11 cellular contexts compared by ENCODE assay signal in the genomic region with DNA sequence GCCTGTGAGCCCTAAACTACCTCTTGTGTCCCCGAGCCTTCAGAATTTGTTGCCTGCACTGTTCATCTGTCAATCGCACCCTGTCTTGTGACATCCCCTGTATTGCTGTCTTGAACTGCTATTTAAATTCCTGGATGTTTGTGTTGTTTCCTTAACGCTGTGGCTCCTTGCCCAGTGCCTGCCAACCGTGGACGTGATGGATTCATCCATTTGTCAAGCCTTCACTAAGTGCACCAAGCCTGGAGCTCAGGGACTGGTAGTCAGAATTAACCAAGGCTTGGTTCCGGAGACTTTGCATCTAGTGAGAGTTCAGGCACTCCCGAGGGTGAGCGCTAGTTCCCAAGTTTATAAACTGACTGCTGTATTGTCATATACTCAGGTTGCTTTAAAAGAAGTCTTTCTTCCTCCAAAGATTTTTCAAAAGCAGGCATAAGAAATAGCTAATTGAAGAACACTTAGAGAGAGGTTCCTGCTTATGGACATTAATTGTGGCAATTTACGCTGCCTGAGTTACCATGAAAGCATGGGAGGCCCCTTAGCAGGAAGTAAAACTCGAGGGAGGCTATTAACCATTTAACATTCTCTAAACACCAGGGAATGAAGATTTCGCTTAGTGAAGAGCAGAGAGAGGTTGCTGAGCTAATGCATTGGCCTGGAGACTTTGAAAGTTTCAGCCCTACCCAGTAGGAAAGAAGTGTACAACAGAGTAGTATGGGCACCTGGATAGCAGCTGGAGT. TPM values are rescaled to one million over a fixed set of nuclear protein-coding genes. Genes with fewer than 3 reads are reported as not detected.
DNase-seq lines count a peak whose midpoint lies in the region; ATAC-seq and TF ChIP-seq lines count a peak whose summit lies in the region.
"Had no signal": no experiment of that assay in that cellular context is flagged by ENCODE, and none has a peak within 500 bp of the region (broad histone marks: within the 10 kb centered on the region; RNA-seq: fewer than 3 reads in every experiment).

No MANE protein-coding gene starts in this region.

- TF ChIP-seq POLR2A in IMR-90 (IDR thresholded peaks at IDR 0.05; ENCODE audit: low read depth, low read length) (no peak), gastrocnemius medialis (IDR thresholded peaks at IDR 0.05) (no peak)

- H3K4me3 ChIP-seq in IMR-90 (ENCODE audit: insufficient read depth, low read depth, low read length) (no peak overlapping the region), gastrocnemius medialis (no peak overlapping the region)
- H3K4me3 ChIP-seq: uterus had no signal

- H3K36me3 ChIP-seq in IMR-90 (ENCODE audit: control insufficient read depth, insufficient read depth, low read length) (no peaks in the 10 kb centered on the region), gastrocnemius medialis (no peaks in the 10 kb centered on the region)
- H3K36me3 ChIP-seq: uterus had no signal

- H3K4ac ChIP-seq in IMR-90 (ENCODE audit: low read depth, low read length) = peak overlapping the region; percentile 9

- POLR2A ChIA-PET in IMR-90 (lab: Charles Lee; ENCODE audit: unreplicated experiment) (interaction anchor here (0.6 kb wide), 2 partner anchors 9 to 989 kb away, joined by 3 to 4 read pairs; no protein-coding TSS in a partner anchor), WTC11 (lab: Charles Lee) (no interaction called here)

- ATAC-seq in IMR-90 (ENCODE audit: low read depth) (peak; percentile 71), WTC11 (peak; percentile 41; the same call in 1 of the 2 replicates), left cardiac atrium (peak; percentile 47 to 65), gastrocnemius medialis (peak; percentile 13 to 16)

- peak overlapping the region; percentile 44; the same call in 1 of the 2 replicates for H3K23ac ChIP-seq in IMR-90 (ENCODE audit: low read depth, low read length)

- no peak overlapping the region for H3K27ac ChIP-seq in IMR-90 (ENCODE audit: insufficient read depth, low read length)
- peak overlapping the region; percentile 83 to 87 (median 84) for H3K27ac ChIP-seq in gastrocnemius medialis
- H3K27ac ChIP-seq: uterus had no signal

- peak overlapping the region; percentile 15; the same call in 1 of the 2 replicates for H2AK5ac ChIP-seq in IMR-90 (ENCODE audit: low read depth, low read length)

- TF ChIP-seq CTCF in IMR-90 (conservative IDR thresholded peaks at IDR 0.05; ENCODE audit: low read depth, low read length) (no peak), WTC11 (IDR thresholded peaks at IDR 0.05) (no peak), gastrocnemius medialis (IDR thresholded peaks at IDR 0.05 in 4 of 5, conservative IDR thresholded peaks at IDR 0.05 in 1 of 5) (no peak), chondrocyte (IDR thresholded peaks at IDR 0.05) (no peak)

- H3K27ac Mint-ChIP-seq in WTC11 (peak overlapping the region; percentile 14; the same call in 1 of the 2 replicates), chondrocyte (ENCODE audit: unreplicated experiment) (no peak overlapping the region)
- H3K27ac Mint-ChIP-seq: activated naive CD8-positive, alpha-beta T cell had no signal

- H3K4me1 ChIP-seq in IMR-90 (ENCODE audit: control insufficient read depth, insufficient read depth, low read length) = peaks cover 14% of the 10 kb centered on the region
- peaks cover 41 to 52% of the 10 kb centered on the region in 2 donors for H3K4me1 ChIP-seq in gastrocnemius medialis
- H3K4me1 ChIP-seq: uterus had no signal

- intact Hi-C loops in IMR-90 (cut with micrococcal nuclease) = no loop called here
- intact Hi-C loops in left cardiac atrium (cut with DNase I) = loop anchor here in 1 of 2 donors (5.0 kb wide), 1 partner anchor 40 kb away; no protein-coding TSS in a partner anchor
- intact Hi-C loops in gastrocnemius medialis (cut with DNase I; ENCODE audit: low total_unique reads) = no loop called here

- no peaks in the 10 kb centered on the region for H4K20me1 ChIP-seq in IMR-90 (ENCODE audit: insufficient read depth, low read length)

- H2BK120ac ChIP-seq in IMR-90 (ENCODE audit: low read depth, low read length) = peak overlapping the region; percentile 14; the same call in 1 of the 2 replicates

- peaks cover 9% of the 10 kb centered on the region for H3K9me1 ChIP-seq in IMR-90 (ENCODE audit: insufficient read depth, low read length)

- H4K8ac ChIP-seq in IMR-90 (ENCODE audit: low read depth in 2 of 2, low read length in 2 of 2) = peak overlapping the region in 1 of 2 experiments; percentile 22; a peak in 2 of 4 replicates

- 0 out of 2 replicates have a peak overlapping the region, but pooled peaks have one; percentile 7 for H3K18ac ChIP-seq in IMR-90 (ENCODE audit: low read depth, low read length)

- no peak overlapping the region for H2BK5ac ChIP-seq in IMR-90 (ENCODE audit: low read depth, low read length, poor library complexity, severe bottlenecking)

- no peak overlapping the region for H4K5ac ChIP-seq in IMR-90 (ENCODE audit: low read depth, low read length)

- peak overlapping the region; percentile 20; the same call in 1 of the 2 replicates for H3K14ac ChIP-seq in IMR-90 (replicated peaks; ENCODE audit: low read depth, low read length)

- BruUV-seq in IMR-90 (replicated peaks; lab: Mats Ljungman, UMichigan) = no TSS peak

- peak overlapping the region; percentile 68 for H2AK9ac ChIP-seq in IMR-90 (replicated peaks; ENCODE audit: low read depth, low read length, poor library complexity)

- CTCF ChIA-PET in IMR-90 (lab: Yijun Ruan, JAX) = no interaction called here
- CTCF ChIA-PET in WTC11 (lab: Charles Lee) = interaction anchor here (0.6 to 1.4 kb wide), 6 partner anchors 9 to 159 kb away, joined by 3 to 5 read pairs (median 4); no protein-coding TSS in a partner anchor

- 0 out of 2 replicates have a peak overlapping the region, but pooled peaks have one; percentile 37 for H4K91ac ChIP-seq in IMR-90 (ENCODE audit: insufficient read depth, low read depth, low read length)

- dilution Hi-C loops in IMR-90 (cut with HindIII; ENCODE audit: low sequenced_read_pairs, unreplicated experiment) = no loop called here

- TF ChIP-seq RAD21 in IMR-90 (IDR thresholded peaks at IDR 0.05; ENCODE audit: low read length) = no peak

- DNase-seq in IMR-90 = peak; percentile 36
- DNase-seq in WTC11 (ENCODE audit: low spot score) = no peak
- DNase-seq in left cardiac atrium = peak; percentile 69
- DNase-seq in gastrocnemius medialis = peak in 1 of 2 donors; percentile 60
- no peak for DNase-seq in cerebellar nuclear complex (lab: John Stamatoyannopoulos, UW)
- no peak for DNase-seq in stimulated activated CD4-positive, alpha-beta T cell treated with anti-CD3 and anti-CD28 coated beads, Interleukin-2, amount 100 ng/mL, for 48 hours
- no peak for DNase-seq in GM03348 (ENCODE audit: low spot score)
- DNase-seq in chondrocyte (ENCODE audit: low spot score) = no peak
- DNase-seq: MM.1S, uterus had no signal

- H3K9ac ChIP-seq in IMR-90 (ENCODE audit: low read depth, low read length) = no peak overlapping the region

- 0 out of 2 replicates have a peak, but pooled peaks cover 2% of the 10 kb centered on the region for H3K27me3 Mint-ChIP-seq in WTC11 (ENCODE audit: low read depth)
- H3K27me3 Mint-ChIP-seq in chondrocyte (ENCODE audit: low read depth) = no peaks in the 10 kb centered on the region
- H3K27me3 Mint-ChIP-seq: activated naive CD8-positive, alpha-beta T cell had no signal

- H3K9me3 Mint-ChIP-seq in WTC11 (no peaks in the 10 kb centered on the region), chondrocyte (ENCODE audit: low read depth) (no peaks in the 10 kb centered on the region)

- in situ Hi-C loops in IMR-90 (cut with MboI; ENCODE audit: low sequenced_read_pairs) (no loop called here), gastrocnemius medialis (cut with MboI; ENCODE audit: low sequenced_read_pairs in 4 of 4) (no loop called here)

- peak overlapping the region; percentile 81 for H2AFZ ChIP-seq in IMR-90 (replicated peaks; ENCODE audit: low read length, poor library complexity)

- H3K4me2 ChIP-seq in IMR-90 (ENCODE audit: low read depth, low read length) = peak overlapping the region; percentile 0; the same call in 1 of the 2 replicates

- no peak overlapping the region for H3K56ac ChIP-seq in IMR-90 (ENCODE audit: extremely low read depth, insufficient read depth, low read length)

- H3K4me3 Mint-ChIP-seq in WTC11 (no peak overlapping the region), chondrocyte (ENCODE audit: unreplicated experiment) (no peak overlapping the region)
- H3K4me3 Mint-ChIP-seq: activated naive CD8-positive, alpha-beta T cell had no signal

- H2BK15ac ChIP-seq in IMR-90 (ENCODE audit: low read depth, low read length) = peak overlapping the region; percentile 6; the same call in 1 of the 3 replicates

- WGBS in IMR-90 (ENCODE audit: extremely low coverage in 2 of 2, insufficient read length in 1 of 2), 2 experiments = 8% methylated on average over 4 of the region's 11 CpGs; no CpG with 5 or more reads in 1 of the 2 experiments

- peak overlapping the region; percentile 54; the same call in 1 of the 2 replicates for H2BK20ac ChIP-seq in IMR-90 (ENCODE audit: low read depth, low read length)

- H3K27me3 ChIP-seq in IMR-90 (ENCODE audit: control insufficient read depth, insufficient read depth, low read length) (no peaks in the 10 kb centered on the region), gastrocnemius medialis (no peaks in the 10 kb centered on the region)
- H3K27me3 ChIP-seq: uterus had no signal

- H3K4me1 Mint-ChIP-seq in WTC11 (peaks cover 12% of the 10 kb centered on the region), chondrocyte (ENCODE audit: low read depth) (peaks cover 19% of the 10 kb centered on the region)

- H3K9me3 ChIP-seq in IMR-90 (ENCODE audit: control insufficient read depth, insufficient read depth, low read length) (no peaks in the 10 kb centered on the region), gastrocnemius medialis (no peaks in the 10 kb centered on the region)
- H3K9me3 ChIP-seq: uterus had no signal

- H3K36me3 Mint-ChIP-seq in WTC11 = no peaks in the 10 kb centered on the region
- no peaks in the 10 kb centered on the region for H3K36me3 Mint-ChIP-seq in chondrocyte (ENCODE audit: low read depth)
- H3K36me3 Mint-ChIP-seq: activated naive CD8-positive, alpha-beta T cell had no signal

- no peaks in the 10 kb centered on the region for H3K79me1 ChIP-seq in IMR-90 (ENCODE audit: low read depth in 1 of 2, low read length in 2 of 2)

TF ChIP-seq in IMR-90, 13 proteins besides CTCF, POLR2A, EP300 and RAD21 (continues in another document):
- no peak for TF ChIP-seq RFX5 (IDR thresholded peaks at IDR 0.05; ENCODE audit: low read depth, low read length)
- no peak for TF ChIP-seq NFE2L2 (IDR thresholded peaks at IDR 0.05; ENCODE audit: low read depth, low read length)

TF ChIP-seq in WTC11, 78 proteins besides CTCF, POLR2A, EP300 and RAD21 (continues in another document):
- TF ChIP-seq OVOL2 (CRISPR knock-in tag; IDR thresholded peaks at IDR 0.05; ENCODE audit: borderline replicate concordance) = no peak
- TF ChIP-seq HMGA2 (CRISPR knock-in tag; IDR thresholded peaks at IDR 0.05) = no peak

RNA-seq across cellular contexts. Expression of gene RGS3, which starts 29.0 kb away (rescaled TPM):
- total RNA-seq in IMR-90 (2012; rRNA removed) = 51.8 and 53.3 TPM in 2 replicates
- 65.6 and 68.7 TPM in 2 replicates for polyA plus RNA-seq in IMR-90 (2012; rRNA removed)
- 40.0 and 73.3 TPM in 2 replicates for polyA plus RNA-seq in IMR-90 (2012; cell fraction: cytosol; rRNA removed)
- polyA plus RNA-seq in IMR-90 (2012; cell fraction: nucleus; rRNA removed; ENCODE audit: low replicate concordance) = 93.2 and 94.6 TPM in 2 replicates
- total RNA-seq in WTC11 (2021) = 15.0 to 17.2 TPM (median 16.6 TPM) in 3 replicates
- total RNA-seq in left cardiac atrium = 100 to 1,000 TPM; 124 to 131 TPM
- 10 to 100 TPM in 2 of 4 donors, 1 to 10 TPM in 2; 5.9 to 11.8 (median 9.8) TPM for total RNA-seq in gastrocnemius medialis
- total RNA-seq in chondrocyte = 33.8 to 58.2 TPM (median 55.2 TPM) in 3 replicates

Comparison
In these comparisons a context has a peak if more than half of its experiments do, and no peak if none do; other contexts are left out.
1. ATAC-seq: peak in every context shown above with its lines; median percentile 71 in IMR-90; 56 in left cardiac atrium; 41 in WTC11; 14 in gastrocnemius medialis.
2. DNase-seq: peak in IMR-90 (single experiment) and left cardiac atrium (single experiment); none in WTC11 (single experiment), cerebellar nuclear complex (0 of 2), stimulated activated CD4-positive, alpha-beta T cell treated with anti-CD3 and anti-CD28 coated beads, Interleukin-2, amount 100 ng/mL, for 48 hours (0 of 2), GM03348 (single experiment) and chondrocyte (single experiment).